ENCODE assay signal across 8 cellular contexts in genomic region chr4:10457255-10457801, GRCh38. TPM values are rescaled to one million over a fixed set of nuclear protein-coding genes. Genes with fewer than 3 reads are reported as not detected.
DNase-seq lines count a peak whose midpoint lies in the region; ATAC-seq, FAIRE-seq and TF ChIP-seq lines count a peak whose summit lies in the region.

A gene with protein sequence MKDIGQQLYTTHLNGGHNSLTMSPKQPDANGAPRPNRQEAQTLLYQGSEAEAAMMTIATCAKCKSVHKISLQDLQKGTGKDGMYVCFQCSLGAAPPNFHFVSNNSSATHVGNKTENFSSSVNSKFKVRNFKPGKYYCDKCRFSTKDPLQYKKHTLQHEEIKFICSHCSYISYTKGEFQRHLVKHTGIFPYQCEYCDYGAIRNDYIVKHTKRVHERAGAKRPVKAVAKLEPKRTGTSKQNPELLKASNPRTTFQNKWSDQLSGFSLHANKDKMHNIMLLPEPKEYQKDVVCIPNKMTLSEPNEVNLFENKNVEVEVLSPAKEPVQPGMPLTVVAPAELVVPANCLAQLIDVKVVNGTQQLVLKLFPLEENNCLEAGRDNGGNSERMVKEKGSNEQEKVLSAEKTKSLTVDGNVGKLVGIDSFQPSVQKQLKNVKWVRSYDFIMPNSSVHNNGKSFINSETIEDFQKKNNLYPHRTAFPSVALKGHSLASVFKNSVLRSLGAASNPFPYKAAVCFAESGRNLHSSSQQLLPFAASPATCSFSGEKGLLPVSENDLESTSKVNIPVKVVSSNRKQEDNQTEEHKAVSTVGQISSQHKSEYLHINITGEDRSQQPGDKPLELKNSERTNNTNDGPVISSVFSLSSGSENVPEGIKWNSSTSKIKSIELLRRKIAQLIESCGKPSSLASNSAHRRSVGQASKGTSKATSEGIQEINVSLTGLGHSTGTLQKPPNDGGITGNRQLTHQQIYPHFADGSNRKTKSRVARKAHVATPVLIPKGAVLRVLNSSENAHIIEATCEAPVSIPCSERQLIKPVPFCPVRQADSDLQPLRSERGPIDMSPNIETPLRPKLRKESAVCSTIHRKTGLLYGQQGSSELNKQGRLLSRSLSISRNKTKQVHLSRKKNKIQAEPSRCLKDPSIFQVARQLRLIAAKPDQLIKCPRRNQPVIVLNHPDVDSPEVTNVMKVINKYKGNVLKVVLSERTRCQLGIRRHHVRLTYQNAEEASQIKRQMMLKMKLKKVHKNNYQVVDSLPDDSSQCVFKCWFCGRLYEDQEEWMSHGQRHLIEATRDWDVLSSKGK (minus strand): TSS chr4:10457426. CDS start chr4:10446328, 11,098 bp downstream.

- no peak for FAIRE-seq in kidney (lab: Jason Lieb, UNC)

- TF ChIP-seq CTCF in Loucy (conservative IDR thresholded peaks at IDR 0.05; ENCODE audit: low read length) (no peak), kidney (IDR thresholded peaks at IDR 0.05; ENCODE audit: borderline replicate concordance, extremely low read depth, insufficient read depth) (no peak)

- H3K9ac ChIP-seq in Loucy (ENCODE audit: low read depth, low read length, poor library complexity, severe bottlenecking) = peak within 1 kb of the TSS; percentile 73
- H3K9ac ChIP-seq in kidney (ENCODE audit: low read length in 2 of 2) = peak within 1 kb of the TSS in 1 of 2 donors; percentile 46

- peaks cover 3% of the 10 kb centered on the region for H3K9me3 Mint-ChIP-seq in central memory CD8-positive, alpha-beta T cell

- H3K27me3 Mint-ChIP-seq in central memory CD8-positive, alpha-beta T cell = peaks cover 9% of the 10 kb centered on the region

- H3K27ac Mint-ChIP-seq in central memory CD8-positive, alpha-beta T cell (ENCODE audit: low read depth) = peak within 1 kb of the TSS; percentile 92

- no peaks in the 10 kb centered on the region for H3F3A ChIP-seq in Loucy (ENCODE audit: low read depth)

- H3K36me3 ChIP-seq in Loucy (ENCODE audit: insufficient read depth, low read length) (peaks cover 6% of the 10 kb centered on the region; the same call in 1 of the 2 replicates), kidney (ENCODE audit: control insufficient read depth in 1 of 2, insufficient read depth in 2 of 2, low read length in 2 of 2) (no peaks in the 10 kb centered on the region)

- H3K4me3 Mint-ChIP-seq in central memory CD8-positive, alpha-beta T cell = peak within 1 kb of the TSS; percentile 80

- H3K27me3 ChIP-seq in Loucy (ENCODE audit: insufficient read depth, low read length, poor library complexity, severe bottlenecking) = no peaks in the 10 kb centered on the region

- DNase-seq in GM04504 (ENCODE audit: low read depth) = peak; percentile 18
- DNase-seq in activated CD4-positive, CD25-positive, alpha-beta regulatory T cell treated with anti-CD3 and anti-CD28 coated beads, Interleukin-2, amount 50 U/mL, for 16 hours (ENCODE audit: low read depth, low spot score) = peak; percentile 60
- peak; percentile 65 to 75 for DNase-seq in central memory CD8-positive, alpha-beta T cell (ENCODE audit: low spot score in 2 of 2)
- DNase-seq in kidney = peak; percentile 91
- DNase-seq in stimulated activated CD4-positive, alpha-beta T cell treated with anti-CD3 and anti-CD28 coated beads, Interleukin-15, amount 100 ng/mL, for 48 hours (ENCODE audit: low read depth in 2 of 2) = peak; percentile 43 to 67
- DNase-seq in SIG-M5 treated with dmso at 0.1 percent for 504 hours (lab: John Stamatoyannopoulos, UW; ENCODE audit: unreplicated experiment) = no peak

- intact Hi-C loops in kidney (cut with DNase I) = no loop called here

- H3K36me3 Mint-ChIP-seq in central memory CD8-positive, alpha-beta T cell (ENCODE audit: insufficient read depth) = peaks cover 20% of the 10 kb centered on the region

- no peaks in the 10 kb centered on the region for H3K9me3 ChIP-seq in Loucy (ENCODE audit: insufficient read depth, low read depth, low read length)
- H3K9me3 ChIP-seq in kidney (ENCODE audit: control insufficient read depth in 1 of 2, low read length in 2 of 2) = no peaks in the 10 kb centered on the region

- H3K4me2 ChIP-seq in Loucy (ENCODE audit: low read depth, low read length, poor library complexity, severe bottlenecking) = peak within 1 kb of the TSS; percentile 96

- peaks cover 14% of the 10 kb centered on the region for H4K20me1 ChIP-seq in Loucy (ENCODE audit: insufficient read depth, low read length, poor library complexity, severe bottlenecking)

- no peak within 1 kb of the TSS for H3K27ac ChIP-seq in kidney (ENCODE audit: low read depth in 2 of 2, low read length in 2 of 2)

- peak; percentile 80 for ATAC-seq in GM21825 (IDR thresholded peaks at IDR 0.05; ENCODE audit: unreplicated experiment)
- peak; percentile 84 for ATAC-seq in central memory CD8-positive, alpha-beta T cell (replicated peaks; ENCODE audit: extremely low read depth, poor library complexity, severe bottlenecking)

- peaks cover 29% of the 10 kb centered on the region for H3K79me2 ChIP-seq in Loucy (ENCODE audit: insufficient read depth, low read length)

- H3K4me1 Mint-ChIP-seq in central memory CD8-positive, alpha-beta T cell = peaks cover 43% of the 10 kb centered on the region

- no peaks in the 10 kb centered on the region for H3K9me2 ChIP-seq in Loucy (replicated peaks; ENCODE audit: low read depth, low read length)

- H3K4me1 ChIP-seq in Loucy (ENCODE audit: insufficient read depth, low read length, poor library complexity, severe bottlenecking) = peaks cover 30% of the 10 kb centered on the region
- H3K4me1 ChIP-seq in kidney (ENCODE audit: control insufficient read depth in 1 of 2, insufficient read depth in 1 of 2, low read depth in 1 of 2, low read length in 2 of 2) = peaks cover 5 to 8% of the 10 kb centered on the region in 2 donors

- peak within 1 kb of the TSS; percentile 86 for H3K4me3 ChIP-seq in Loucy (ENCODE audit: low read length, poor library complexity, severe bottlenecking)
- H3K4me3 ChIP-seq in kidney (ENCODE audit: low read length in 2 of 2) = peak within 1 kb of the TSS; percentile 62 to 66

- peak within 1 kb of the TSS; percentile 94 for H2AFZ ChIP-seq in Loucy (ENCODE audit: low read length)

RNA-seq across cellular contexts. Expression of the gene that starts here (rescaled TPM):
- total RNA-seq in kidney = 19.7 TPM
- 3.7 TPM for polyA plus RNA-seq in kidney (ENCODE audit: insufficient read depth, low read depth, low replicate concordance)
